In the genomic region with DNA sequence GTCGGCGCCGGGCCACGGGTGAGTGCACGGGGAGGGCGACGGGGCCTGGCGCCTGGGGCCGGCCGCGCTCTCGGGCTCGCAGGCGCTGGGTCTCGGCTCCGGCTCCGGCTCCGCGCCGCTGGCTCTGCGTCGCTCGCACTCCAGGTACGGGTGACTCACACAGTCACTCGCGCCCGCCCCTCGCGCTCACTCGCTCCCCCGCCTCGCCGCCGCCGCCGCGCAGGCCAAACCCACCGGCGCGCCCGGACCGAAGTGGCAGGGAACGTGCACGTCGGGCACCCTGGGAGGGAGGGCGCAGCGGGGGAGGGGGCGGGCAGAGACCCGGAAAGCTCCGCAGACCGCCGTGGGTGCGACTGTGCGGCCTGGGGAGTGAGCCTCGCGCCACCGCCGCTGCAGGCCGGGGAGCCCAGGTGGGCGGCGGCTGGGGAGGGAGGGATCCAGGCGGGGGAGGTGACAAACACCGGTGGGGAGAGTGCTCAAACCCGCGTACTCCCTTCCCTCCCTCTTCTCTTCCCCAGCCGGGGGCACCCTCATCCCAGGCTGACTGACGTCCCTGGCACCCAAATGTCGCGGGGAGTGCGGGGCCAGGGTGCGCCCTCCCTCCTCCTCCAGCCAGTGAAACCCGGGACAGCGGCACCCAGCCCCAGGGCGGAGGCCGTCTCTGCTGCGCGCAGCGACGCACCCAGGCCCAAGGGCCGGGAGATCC, we compare ENCODE assay signal across 8 cellular contexts.
DNase-seq lines count a peak whose midpoint lies in the region; ATAC-seq and TF ChIP-seq lines count a peak whose summit lies in the region.

No MANE protein-coding gene starts in this region.

- H3K9me3 ChIP-seq in body of pancreas = no peaks in the 10 kb centered on the region
- H3K9me3 ChIP-seq in smooth muscle cell (replicated peaks; ENCODE audit: low read depth) = no peaks in the 10 kb centered on the region

- H3K9ac ChIP-seq in smooth muscle cell (ENCODE audit: low read depth) = peak overlapping the region; percentile 33

- DNase-seq in GM20000 (ENCODE audit: low spot score) (peak; percentile 42), NCI-H526 treated with DMSO at 0.1 percent for 48 hours (lab: John Stamatoyannopoulos, UW) (peak; percentile 59), body of pancreas (peak; percentile 90 to 92 (median 91)), iPS-NIHi11 (ENCODE audit: low spot score) (peak; percentile 80), smooth muscle cell (lab: John Stamatoyannopoulos, UW; ENCODE audit: unreplicated experiment) (peak; percentile 7), SK-N-DZ (ENCODE audit: low spot score) (no peak)
- no peak for DNase-seq in central memory CD4-positive, alpha-beta T cell

- H3K4me2 ChIP-seq in smooth muscle cell = peak overlapping the region; percentile 90

- H3K4me3 ChIP-seq in ACC112 (ENCODE audit: low read depth, low read length) (peak overlapping the region; percentile 91), body of pancreas (peak overlapping the region; percentile 65 to 92), smooth muscle cell (peak overlapping the region; percentile 59)

- no peaks in the 10 kb centered on the region for H3K79me2 ChIP-seq in ACC112 (ENCODE audit: control insufficient read depth, insufficient read depth, low read length, unreplicated experiment)
- no peaks in the 10 kb centered on the region for H3K79me2 ChIP-seq in smooth muscle cell (ENCODE audit: low read depth)

- ATAC-seq in body of pancreas = peak; percentile 90

- TF ChIP-seq POLR2A in body of pancreas (IDR thresholded peaks at IDR 0.05) = peak; percentile 71 to 95 (median 72)

- intact Hi-C loops in body of pancreas (cut with DNase I) = no loop called here

- WGBS in body of pancreas, 2 donors = 0% methylated on average over 11 to 78 of the region's 80 CpGs
- WGBS in smooth muscle cell (ENCODE audit: low lambda C conversion rate) = 0% methylated on average over 17 of the region's 80 CpGs

- H2AFZ ChIP-seq in ACC112 (ENCODE audit: low read length, unreplicated experiment) (peak overlapping the region; percentile 73), smooth muscle cell (ENCODE audit: low read depth) (peak overlapping the region; percentile 96)

- TF ChIP-seq CTCF in GM20000 (IDR thresholded peaks at IDR 0.05; ENCODE audit: extremely low read depth, missing control alignments) (no peak), body of pancreas (IDR thresholded peaks at IDR 0.05) (peak in 1 of 7 experiments; percentile 18), smooth muscle cell (IDR thresholded peaks at IDR 0.05; ENCODE audit: borderline replicate concordance, insufficient read depth, poor library complexity, severe bottlenecking) (no peak)

- H3F3A ChIP-seq in smooth muscle cell (ENCODE audit: low read depth) = no peaks in the 10 kb centered on the region

- H3K27me3 ChIP-seq in ACC112 (ENCODE audit: insufficient read depth, low read length) = no peaks in the 10 kb centered on the region
- no peaks in the 10 kb centered on the region for H3K27me3 ChIP-seq in body of pancreas
- H3K27me3 ChIP-seq in smooth muscle cell (ENCODE audit: low read depth) = no peaks in the 10 kb centered on the region

- no peaks in the 10 kb centered on the region for H3K4me1 ChIP-seq in ACC112 (ENCODE audit: control insufficient read depth, insufficient read depth, low read length, unreplicated experiment)
- H3K4me1 ChIP-seq in body of pancreas = peaks cover 24% of the 10 kb centered on the region
- H3K4me1 ChIP-seq in smooth muscle cell (ENCODE audit: low read depth) = peaks cover 23% of the 10 kb centered on the region

- H3K27ac ChIP-seq in ACC112 (ENCODE audit: low read depth, low read length) (no peak overlapping the region), body of pancreas (peak overlapping the region; percentile 89 to 93 (median 91)), smooth muscle cell (ENCODE audit: low read depth) (peak overlapping the region; percentile 46)

- H3K36me3 ChIP-seq in ACC112 (ENCODE audit: insufficient read depth, low read length) (no peaks in the 10 kb centered on the region), body of pancreas (replicated peaks in 1 of 2; ENCODE audit: insufficient read depth in 1 of 2, low read depth in 2 of 2) (no peaks in the 10 kb centered on the region), smooth muscle cell (ENCODE audit: low read depth) (no peaks in the 10 kb centered on the region)

- no peaks in the 10 kb centered on the region for H4K20me1 ChIP-seq in smooth muscle cell (ENCODE audit: low read depth)

Comparison
In these comparisons a context has a peak if more than half of its experiments do, and no peak if none do; other contexts are left out.
1. DNase-seq: peak in GM20000 (single experiment), NCI-H526 treated with DMSO at 0.1 percent for 48 hours (single experiment), body of pancreas (4 of 4), iPS-NIHi11 (single experiment) and smooth muscle cell (single experiment); none in central memory CD4-positive, alpha-beta T cell (single experiment) and SK-N-DZ (single experiment).
2. Peak in every context shown above with its lines, with median percentiles within 50 percentile points of each other: H3K4me3 ChIP-seq.